19 cellular contexts compared by ENCODE assay signal in genomic region chr7:93354815-93355214, GRCh38.
DNase-seq lines count a peak whose midpoint lies in the region; ATAC-seq, FAIRE-seq and TF ChIP-seq lines count a peak whose summit lies in the region.
"Had no signal": no experiment of that assay in that cellular context is flagged by ENCODE, and none has a peak within 500 bp of the region (broad histone marks: within the 10 kb centered on the region; RNA-seq: fewer than 3 reads in every experiment).

No MANE protein-coding gene starts in this region.

- no peak for TF ChIP-seq EP300 in HepG2 (IDR thresholded peaks at IDR 0.05; ENCODE audit: low read depth in 2 of 2, low read length in 2 of 2)
- TF ChIP-seq EP300 in HepG2 (CRISPR knock-in tag; IDR thresholded peaks at IDR 0.05; ENCODE audit: borderline replicate concordance), result no peak
- no peak for TF ChIP-seq EP300 in K562 (IDR thresholded peaks at IDR 0.05; ENCODE audit: low read length)

- H4K8ac ChIP-seq in IMR-90 (ENCODE audit: low read depth in 2 of 2, low read length in 2 of 2), result no peak overlapping the region

- no peak overlapping the region for H2BK20ac ChIP-seq in IMR-90 (ENCODE audit: low read depth, low read length)

- no peak overlapping the region for H2BK5ac ChIP-seq in IMR-90 (ENCODE audit: low read depth, low read length, poor library complexity, severe bottlenecking)

- no peak for TF ChIP-seq CTCF in HepG2 (CRISPR knock-in tag; IDR thresholded peaks at IDR 0.05)
- TF ChIP-seq CTCF in right lobe of liver (IDR thresholded peaks at IDR 0.05), result no peak
- no peak for TF ChIP-seq CTCF in IMR-90 (conservative IDR thresholded peaks at IDR 0.05; ENCODE audit: low read depth, low read length)
- no peak for TF ChIP-seq CTCF in K562 (IDR thresholded peaks at IDR 0.05 in 2 of 3, conservative IDR thresholded peaks at IDR 0.05 in 1 of 3; ENCODE audit: insufficient read depth in 2 of 3, low read depth in 1 of 3, low read length in 3 of 3)

- no peak overlapping the region for H3K18ac ChIP-seq in IMR-90 (ENCODE audit: low read depth, low read length)

- ATAC-seq in HepG2, result no peak
- ATAC-seq in right lobe of liver, result no peak
- ATAC-seq in IMR-90 (ENCODE audit: low read depth), result no peak
- no peak for ATAC-seq in K562
- no peak for ATAC-seq in GM19035 (IDR thresholded peaks at IDR 0.05; ENCODE audit: unreplicated experiment)
- no peak for ATAC-seq in esophagus mucosa
- ATAC-seq: CD8-positive, alpha-beta T cell had no signal

- H3K4me3 ChIP-seq in HepG2 (replicated peaks in 1 of 3; ENCODE audit: insufficient read depth in 1 of 3, low read depth in 2 of 3, low read length in 3 of 3) (no peak overlapping the region), right lobe of liver (no peak overlapping the region), IMR-90 (ENCODE audit: insufficient read depth, low read depth, low read length) (no peak overlapping the region), K562 (no peak overlapping the region)
- H3K4me3 ChIP-seq: BLaER1 treated with 17β-estradiol and CSF1 and Interleukin-3, amounts not matched to agents 10 nM and 100 nM had no signal

- TF ChIP-seq POLR2A in HepG2 (IDR thresholded peaks at IDR 0.05; ENCODE audit: insufficient read depth in 1 of 2, low read depth in 2 of 2, low read length in 2 of 2), result no peak
- TF ChIP-seq POLR2A in right lobe of liver (IDR thresholded peaks at IDR 0.05), result no peak
- TF ChIP-seq POLR2A in IMR-90 (IDR thresholded peaks at IDR 0.05; ENCODE audit: low read depth, low read length), result no peak
- TF ChIP-seq POLR2A in K562 (conservative IDR thresholded peaks at IDR 0.05), result no peak

- H3K4me2 ChIP-seq in HepG2 (ENCODE audit: low read depth, low read length) (no peak overlapping the region), IMR-90 (ENCODE audit: low read depth, low read length) (no peak overlapping the region), K562 (ENCODE audit: insufficient read depth, low read length) (no peak overlapping the region)
- H3K4me2 ChIP-seq: BLaER1 treated with 17β-estradiol and CSF1 and Interleukin-3, amounts not matched to agents 10 nM and 100 nM had no signal

- dilution Hi-C loops in IMR-90 (cut with HindIII; ENCODE audit: low sequenced_read_pairs, unreplicated experiment), result no loop called here

- WGBS in HepG2 (ENCODE audit: low lambda C conversion rate), result 93% methylated on average over 4 of the region's 4 CpGs
- 93% methylated on average over 4 of the region's 4 CpGs for WGBS in right lobe of liver (ENCODE audit: insufficient coverage, low coverage, low lambda C conversion rate, missing lambda C conversion rate)
- WGBS in IMR-90 (ENCODE audit: extremely low coverage in 2 of 2, insufficient read length in 1 of 2), 2 experiments, result no CpG with 5 or more reads among the region's 4 CpGs
- WGBS in K562 (ENCODE audit: insufficient coverage, low coverage, missing lambda C conversion rate), result 42% methylated on average over 4 of the region's 4 CpGs

- H3K9me1 ChIP-seq in IMR-90 (ENCODE audit: insufficient read depth, low read length) (no peaks in the 10 kb centered on the region), K562 (ENCODE audit: control insufficient read depth, insufficient read depth, low read length) (no peaks in the 10 kb centered on the region)

- H2AFZ ChIP-seq in HepG2 (ENCODE audit: low read length), result no peak overlapping the region
- H2AFZ ChIP-seq in IMR-90 (replicated peaks; ENCODE audit: low read length, poor library complexity), result no peak overlapping the region
- no peak overlapping the region for H2AFZ ChIP-seq in K562 (ENCODE audit: low read depth, low read length)

- in situ Hi-C loops in HepG2 (cut with HindIII; ENCODE audit: extremely low pct_ligation_motif_present, low pct_unique_long_range_greater_than_20kb) (no loop called here), IMR-90 (cut with MboI; ENCODE audit: low sequenced_read_pairs) (no loop called here), K562 (cut with MboI) (no loop called here)

- no peak overlapping the region for H4K91ac ChIP-seq in IMR-90 (ENCODE audit: insufficient read depth, low read depth, low read length)

- no peak overlapping the region for H3K4ac ChIP-seq in IMR-90 (ENCODE audit: low read depth, low read length)

- BruUV-seq in HepG2 (replicated peaks; lab: Mats Ljungman, UMichigan), result no TSS peak
- no TSS peak for BruUV-seq in IMR-90 (replicated peaks; lab: Mats Ljungman, UMichigan)
- no TSS peak for BruUV-seq in K562 (replicated peaks; lab: Mats Ljungman, UMichigan)

- H2AK9ac ChIP-seq in IMR-90 (replicated peaks; ENCODE audit: low read depth, low read length, poor library complexity), result no peak overlapping the region

- no peak overlapping the region for H3K14ac ChIP-seq in IMR-90 (replicated peaks; ENCODE audit: low read depth, low read length)

- H2BK15ac ChIP-seq in IMR-90 (ENCODE audit: low read depth, low read length), result no peak overlapping the region

- H3K9me3 ChIP-seq in HepG2 (ENCODE audit: low read length) (no peaks in the 10 kb centered on the region), right lobe of liver (no peaks in the 10 kb centered on the region), IMR-90 (ENCODE audit: control insufficient read depth, insufficient read depth, low read length) (no peaks in the 10 kb centered on the region), K562 (replicated peaks; ENCODE audit: control insufficient read depth, insufficient read depth, low read depth, low read length) (no peaks in the 10 kb centered on the region)
- H3K9me3 ChIP-seq: BLaER1 treated with 17β-estradiol and CSF1 and Interleukin-3, amounts not matched to agents 10 nM and 100 nM; Caco-2 had no signal

- TF ChIP-seq RAD21 in HepG2 (CRISPR knock-in tag; IDR thresholded peaks at IDR 0.05), result no peak
- TF ChIP-seq RAD21 in IMR-90 (IDR thresholded peaks at IDR 0.05; ENCODE audit: low read length), result no peak
- TF ChIP-seq RAD21 in K562 (CRISPR knock-in tag; conservative IDR thresholded peaks at IDR 0.05 in 1 of 2, IDR thresholded peaks at IDR 0.05 in 1 of 2), result no peak

- H3K9ac ChIP-seq in HepG2 (ENCODE audit: insufficient read depth, low read depth, low read length), result no peak overlapping the region
- no peak overlapping the region for H3K9ac ChIP-seq in IMR-90 (ENCODE audit: low read depth, low read length)
- no peak overlapping the region for H3K9ac ChIP-seq in K562 (ENCODE audit: insufficient read depth in 1 of 2, low read depth in 2 of 2, low read length in 2 of 2)
- H3K9ac ChIP-seq: BLaER1 treated with 17β-estradiol and CSF1 and Interleukin-3, amounts not matched to agents 10 nM and 100 nM had no signal

- POLR2A ChIA-PET in HepG2 (lab: Yijun Ruan, JAX), result no interaction called here
- POLR2A ChIA-PET in IMR-90 (lab: Charles Lee; ENCODE audit: unreplicated experiment), result no interaction called here
- POLR2A ChIA-PET in K562 (lab: Yijun Ruan, JAX), result interaction anchor here (0.8 kb wide), 1 partner anchor 10 kb away, joined by 3 read pairs; no protein-coding TSS in a partner anchor

- H3K27me3 ChIP-seq in HepG2 (ENCODE audit: control insufficient read depth in 1 of 2, insufficient read depth in 2 of 2, low read length in 2 of 2) (no peaks in the 10 kb centered on the region), right lobe of liver (no peaks in the 10 kb centered on the region), IMR-90 (ENCODE audit: control insufficient read depth, insufficient read depth, low read length) (no peaks in the 10 kb centered on the region), K562 (ENCODE audit: control insufficient read depth in 2 of 2, insufficient read depth in 2 of 2, low read length in 2 of 2) (no peaks in the 10 kb centered on the region)
- H3K27me3 ChIP-seq: BLaER1 treated with 17β-estradiol and CSF1 and Interleukin-3, amounts not matched to agents 10 nM and 100 nM had no signal

- FAIRE-seq in HepG2 (lab: Jason Lieb, UNC) (no peak), K562 (lab: Jason Lieb, UNC) (no peak)
- FAIRE-seq: D721Med, GM12891 had no signal

- H3K27ac ChIP-seq in HepG2 (ENCODE audit: extremely low read length, insufficient read depth, low read length), result no peak overlapping the region
- no peak overlapping the region for H3K27ac ChIP-seq in right lobe of liver
- H3K27ac ChIP-seq in IMR-90 (ENCODE audit: insufficient read depth, low read length), result no peak overlapping the region
- H3K27ac ChIP-seq in K562 (ENCODE audit: extremely low read depth, low read depth, low read length), result no peak overlapping the region
- H3K27ac ChIP-seq: 22Rv1; BLaER1 treated with 17β-estradiol and CSF1 and Interleukin-3, amounts not matched to agents 10 nM and 100 nM; C4-2B had no signal

- DNase-seq in HepG2 (ENCODE audit: low spot score) (no peak), right lobe of liver (no peak), IMR-90 (no peak), K562 (ENCODE audit: extremely low read depth in 1 of 4, low spot score in 3 of 4) (no peak), pons (ENCODE audit: low spot score) (no peak)
- DNase-seq: AML-193; Caco-2; Calu3; CD4-positive, alpha-beta T cell; CD8-positive, alpha-beta T cell; DMS79 treated with DMSO at 0.1 percent for 48 hours; GF-D8 had no signal

- no peaks in the 10 kb centered on the region for H3K79me1 ChIP-seq in IMR-90 (ENCODE audit: low read depth in 1 of 2, low read length in 2 of 2)

- no peak overlapping the region for H3K56ac ChIP-seq in IMR-90 (ENCODE audit: extremely low read depth, insufficient read depth, low read length)

- CTCF ChIA-PET in HepG2 (lab: Yijun Ruan, JAX; ENCODE audit: low intra/inter-chr PET ratio, low total read pairs), result no interaction called here
- CTCF ChIA-PET in IMR-90 (lab: Yijun Ruan, JAX), result interaction anchor here (0.5 to 0.6 kb wide), 2 partner anchors 40 to 778 kb away, joined by 3 to 5 read pairs; no protein-coding TSS in a partner anchor
- CTCF ChIA-PET in K562 (lab: Yijun Ruan, JAX; ENCODE audit: low intra/inter-chr PET ratio), result no interaction called here

- H4K20me1 ChIP-seq in HepG2 (ENCODE audit: insufficient read depth, low read length) (no peaks in the 10 kb centered on the region), IMR-90 (ENCODE audit: insufficient read depth, low read length) (no peaks in the 10 kb centered on the region), K562 (replicated peaks; ENCODE audit: control insufficient read depth, insufficient read depth, low read length) (no peaks in the 10 kb centered on the region)
- H4K20me1 ChIP-seq: BLaER1 treated with 17β-estradiol and CSF1 and Interleukin-3, amounts not matched to agents 10 nM and 100 nM had no signal

- H3K36me3 ChIP-seq in HepG2 (replicated peaks in 1 of 2; ENCODE audit: control insufficient read depth in 1 of 2, insufficient read depth in 2 of 2, low read length in 2 of 2), result no peaks in the 10 kb centered on the region
- H3K36me3 ChIP-seq in right lobe of liver, result no peaks in the 10 kb centered on the region
- no peaks in the 10 kb centered on the region for H3K36me3 ChIP-seq in IMR-90 (ENCODE audit: control insufficient read depth, insufficient read depth, low read length)
- no peaks in the 10 kb centered on the region for H3K36me3 ChIP-seq in K562 (ENCODE audit: control insufficient read depth, insufficient read depth, low read length)

- H2BK120ac ChIP-seq in IMR-90 (ENCODE audit: low read depth, low read length), result no peak overlapping the region

- no peak overlapping the region for H4K5ac ChIP-seq in IMR-90 (ENCODE audit: low read depth, low read length)

- intact Hi-C loops in HepG2 (cut with micrococcal nuclease; ENCODE audit: unreplicated experiment) (no loop called here), right lobe of liver (cut with DNase I) (no loop called here), IMR-90 (cut with micrococcal nuclease) (loop anchor here (5.0 kb wide), 1 partner anchor 38 kb away; no protein-coding TSS in a partner anchor), K562 (cut with micrococcal nuclease) (no loop called here)

- H3K79me2 ChIP-seq in HepG2 (ENCODE audit: insufficient read depth, low read length) (no peaks in the 10 kb centered on the region), K562 (ENCODE audit: control insufficient read depth, insufficient read depth, low read length) (no peaks in the 10 kb centered on the region)

- H3K23ac ChIP-seq in IMR-90 (ENCODE audit: low read depth, low read length), result no peak overlapping the region

- H2AK5ac ChIP-seq in IMR-90 (ENCODE audit: low read depth, low read length), result no peak overlapping the region

- H3K4me1 ChIP-seq in HepG2 (ENCODE audit: insufficient read depth, low read length), result no peaks in the 10 kb centered on the region
- H3K4me1 ChIP-seq in right lobe of liver, result no peaks in the 10 kb centered on the region
- no peaks in the 10 kb centered on the region for H3K4me1 ChIP-seq in IMR-90 (ENCODE audit: control insufficient read depth, insufficient read depth, low read length)
- H3K4me1 ChIP-seq in K562 (replicated peaks in 1 of 2; ENCODE audit: control insufficient read depth in 2 of 2, insufficient read depth in 2 of 2, low read length in 2 of 2), result no peaks in the 10 kb centered on the region
- H3K4me1 ChIP-seq: BLaER1 treated with 17β-estradiol and CSF1 and Interleukin-3, amounts not matched to agents 10 nM and 100 nM; Caco-2 had no signal

Comparison
In these comparisons a context has a peak if more than half of its experiments do, and no peak if none do; other contexts are left out.
1. Of the 241 proteins assayed by ChIP-seq in both HepG2 and K562: peak only in HepG2: none; only in K562: MAFG; in both: MAFF and MAFK; in neither: 238.